In genomic region chr19:22601906-22602630, GRCh38 we compare ENCODE assay signal across 8 cellular contexts. TPM values are rescaled to one million over a fixed set of nuclear protein-coding genes. Genes with fewer than 3 reads are reported as not detected.
"Had no signal": no experiment of that assay in that cellular context is flagged by ENCODE, and none has a peak within 500 bp of the region (broad histone marks: within the 10 kb centered on the region; RNA-seq: fewer than 3 reads in every experiment).

No MANE protein-coding gene starts in this region.

- H3K36me3 ChIP-seq: HAP-1 had no signal

- ATAC-seq: HCT116 had no signal

- H2AFZ ChIP-seq: GM23248 had no signal

- H3K27ac ChIP-seq: GM23248 had no signal

- H3K9me3 ChIP-seq: HAP-1 had no signal

- DNase-seq: GM23248, GOT3, H7, HFFc6, KBM-7 had no signal

- H3K4me3 ChIP-seq: GM23248, HAP-1 had no signal

- H3K4me1 ChIP-seq: HAP-1 had no signal

RNA-seq across cellular contexts. Expression of gene ZNF492, which starts 32.1 kb away (rescaled TPM):
- total RNA-seq: H7, HT-29 had no signal
